Comparison of ENCODE assay signal across 15 cellular contexts in the genomic region with DNA sequence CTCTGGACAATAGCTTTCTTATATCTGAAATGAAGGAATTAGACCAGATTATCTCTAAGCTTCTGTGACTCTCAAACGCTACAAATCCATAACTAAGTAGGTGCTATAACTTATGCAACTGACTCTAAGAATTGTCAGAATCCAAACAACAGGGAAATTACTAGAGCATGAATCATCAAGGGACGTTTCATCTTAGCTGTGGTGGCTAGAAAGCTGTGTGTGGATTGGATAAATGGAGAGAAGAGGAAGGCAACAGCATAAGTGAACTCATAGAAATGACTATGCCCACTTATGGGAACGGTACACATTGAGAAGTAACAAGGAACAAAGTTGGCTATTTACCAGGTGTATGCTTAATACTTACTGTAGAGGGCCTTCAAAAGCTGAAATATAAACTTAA.
DNase-seq lines count a peak whose midpoint lies in the region; ATAC-seq, FAIRE-seq and TF ChIP-seq lines count a peak whose summit lies in the region.
"Had no signal": no experiment of that assay in that cellular context is flagged by ENCODE, and none has a peak within 500 bp of the region (broad histone marks: within the 10 kb centered on the region; RNA-seq: fewer than 3 reads in every experiment).

No MANE protein-coding gene starts in this region.

- CTCF ChIA-PET in endothelial cell of umbilical vein (lab: Charles Lee): interaction anchor here (0.7 to 1.6 kb wide), 8 partner anchors 10 to 176 kb away, joined by 3 to 6 read pairs (median 3); no protein-coding TSS in a partner anchor
- CTCF ChIA-PET in activated CD4-positive, alpha-beta memory T cell treated with anti-CD3 and anti-CD28 coated beads for 36 hours (lab: Charles Lee): no interaction called here

- H3K4me1 Mint-ChIP-seq in activated CD4-positive, alpha-beta memory T cell treated with anti-CD3 and anti-CD28 coated beads for 36 hours (ENCODE audit: low read depth): no peaks in the 10 kb centered on the region

- POLR2A ChIA-PET in endothelial cell of umbilical vein (lab: Charles Lee): no interaction called here
- POLR2A ChIA-PET in activated CD4-positive, alpha-beta memory T cell treated with anti-CD3 and anti-CD28 coated beads for 36 hours (lab: Charles Lee): no interaction called here

- TF ChIP-seq CTCF in endothelial cell of umbilical vein (IDR thresholded peaks at IDR 0.05; ENCODE audit: extremely low read depth in 1 of 2, insufficient read depth in 1 of 2, low read depth in 1 of 2, low read length in 2 of 2) (no peak), mucosa of descending colon (IDR thresholded peaks at IDR 0.05) (no peak)

- H2BK15ac ChIP-seq in neuronal stem cell (ENCODE audit: low read length): no peak overlapping the region

- H3K9ac ChIP-seq in endothelial cell of umbilical vein (replicated peaks; ENCODE audit: extremely low read depth, insufficient read depth, low read length) (peak overlapping the region; percentile 67), neuronal stem cell (ENCODE audit: low read depth, low read length, poor library complexity) (no peak overlapping the region)

- peak; percentile 98 for FAIRE-seq in endothelial cell of umbilical vein (lab: Jason Lieb, UNC)

- H3K9me3 ChIP-seq in endothelial cell of umbilical vein (replicated peaks; ENCODE audit: control insufficient read depth, insufficient read depth, low read length): no peaks in the 10 kb centered on the region
- peaks cover 0 to 3% of the 10 kb centered on the region in 2 donors for H3K9me3 ChIP-seq in neuronal stem cell (replicated peaks in 1 of 2; ENCODE audit: control insufficient read depth in 2 of 2, insufficient read depth in 1 of 2, low read depth in 1 of 2, low read length in 2 of 2)
- no peaks in the 10 kb centered on the region for H3K9me3 ChIP-seq in mucosa of descending colon

- H3K27me3 ChIP-seq in endothelial cell of umbilical vein (ENCODE audit: control insufficient read depth in 2 of 2, insufficient read depth in 2 of 2, low read length in 2 of 2) (no peaks in the 10 kb centered on the region), neuronal stem cell (ENCODE audit: control insufficient read depth in 3 of 3, insufficient read depth in 3 of 3, low read depth in 1 of 3, low read length in 3 of 3) (no peaks in the 10 kb centered on the region)

- peak overlapping the region; percentile 84 for H3K4me2 ChIP-seq in endothelial cell of umbilical vein (ENCODE audit: insufficient read depth, low read length)
- no peak overlapping the region for H3K4me2 ChIP-seq in neuronal stem cell (ENCODE audit: insufficient read depth, low read length, poor library complexity, severe bottlenecking)

- TF ChIP-seq POLR2A in endothelial cell of umbilical vein (IDR thresholded peaks at IDR 0.05; ENCODE audit: low read depth, low read length): peak; percentile 17

- no peaks in the 10 kb centered on the region for H3K27me3 Mint-ChIP-seq in activated CD4-positive, alpha-beta memory T cell treated with anti-CD3 and anti-CD28 coated beads for 36 hours

- H3K27ac Mint-ChIP-seq in activated CD4-positive, alpha-beta memory T cell treated with anti-CD3 and anti-CD28 coated beads for 36 hours: no peak overlapping the region

- no peaks in the 10 kb centered on the region for H3K9me3 Mint-ChIP-seq in activated CD4-positive, alpha-beta memory T cell treated with anti-CD3 and anti-CD28 coated beads for 36 hours

- H2AK5ac ChIP-seq in neuronal stem cell (ENCODE audit: low read depth, low read length): no peak overlapping the region

- dilution Hi-C loops in endothelial cell of umbilical vein (cut with MboI; ENCODE audit: extremely low pct_ligation_motif_present, low sequenced_read_pairs): no loop called here

- no peak overlapping the region for H3K4ac ChIP-seq in neuronal stem cell (ENCODE audit: low read length)

- H3K79me2 ChIP-seq in endothelial cell of umbilical vein (ENCODE audit: control insufficient read depth, insufficient read depth, low read length): no peaks in the 10 kb centered on the region

- no peak overlapping the region for H2BK120ac ChIP-seq in neuronal stem cell (ENCODE audit: low read depth, low read length)

- no peak overlapping the region for H3K4me3 ChIP-seq in endothelial cell of umbilical vein (replicated peaks in 1 of 3; ENCODE audit: insufficient read depth in 1 of 3, low read depth in 1 of 3, low read length in 3 of 3)
- no peak overlapping the region for H3K4me3 ChIP-seq in neuronal stem cell (ENCODE audit: low read length in 2 of 2)
- no peak overlapping the region for H3K4me3 ChIP-seq in mucosa of descending colon
- H3K4me3 ChIP-seq: skin epidermis had no signal

- H3K4me1 ChIP-seq in endothelial cell of umbilical vein (ENCODE audit: control insufficient read depth, extremely low read depth, insufficient read depth, low read length) (peaks cover 37% of the 10 kb centered on the region), neuronal stem cell (ENCODE audit: control insufficient read depth in 2 of 2, insufficient read depth in 1 of 2, low read depth in 1 of 2, low read length in 2 of 2) (peaks cover 2 to 9% of the 10 kb centered on the region in 2 donors), mucosa of descending colon (ENCODE audit: low read depth) (no peaks in the 10 kb centered on the region)

- H2BK12ac ChIP-seq in neuronal stem cell (ENCODE audit: low read length): no peak overlapping the region

- BruUV-seq in endothelial cell of umbilical vein (replicated peaks; lab: Mats Ljungman, UMichigan): no TSS peak

- H2AFZ ChIP-seq in endothelial cell of umbilical vein (ENCODE audit: low read depth, low read length) (peak overlapping the region; percentile 40), neuronal stem cell (ENCODE audit: low read length) (peak overlapping the region; percentile 64)

- H3K4me3 Mint-ChIP-seq in activated CD4-positive, alpha-beta memory T cell treated with anti-CD3 and anti-CD28 coated beads for 36 hours: no peak overlapping the region

- peak overlapping the region; percentile 93 for H3K27ac ChIP-seq in endothelial cell of umbilical vein (ENCODE audit: insufficient read depth, low read depth, low read length)
- H3K27ac ChIP-seq in neuronal stem cell (replicated peaks; ENCODE audit: low read length): peak overlapping the region; percentile 61
- H3K27ac ChIP-seq: skin epidermis had no signal

- H3K36me3 Mint-ChIP-seq in activated CD4-positive, alpha-beta memory T cell treated with anti-CD3 and anti-CD28 coated beads for 36 hours: no peaks in the 10 kb centered on the region

- H2BK5ac ChIP-seq in neuronal stem cell (ENCODE audit: low read length): no peak overlapping the region

- no peak overlapping the region for H3K18ac ChIP-seq in neuronal stem cell (ENCODE audit: low read length)

- DNase-seq in Daoy (ENCODE audit: low read depth) (peak; percentile 76), NCI-H226 (peak; percentile 71), endothelial cell of umbilical vein (ENCODE audit: low read depth, low spot score) (peak; percentile 94), neuronal stem cell (ENCODE audit: low spot score) (no peak), mucosa of descending colon (no peak)
- no peak for DNase-seq in activated CD4-positive, alpha-beta memory T cell treated with anti-CD3 and anti-CD28 coated beads for 36 hours
- DNase-seq in stimulated activated CD4-positive, alpha-beta T cell treated with anti-CD3 and anti-CD28 coated beads, Interleukin-4, amount 100 ng/mL, for 4 hours: no peak
- DNase-seq in activated CD4-positive, alpha-beta T cell treated with anti-CD3 and anti-CD28 coated beads, Interleukin-2, amount 50 U/mL, for 4 hours: no peak
- DNase-seq: caudate nucleus, glutamatergic neuron, GOT3, midbrain, NCI-H1092, T-helper 2 cell had no signal

- no peak for ATAC-seq in mucosa of descending colon

- H3K23ac ChIP-seq in neuronal stem cell (ENCODE audit: low read depth, low read length, poor library complexity): no peak overlapping the region

- no peaks in the 10 kb centered on the region for H4K20me1 ChIP-seq in endothelial cell of umbilical vein (replicated peaks; ENCODE audit: control insufficient read depth, extremely low read depth, insufficient read depth, low read length)

- no peaks in the 10 kb centered on the region for H3K79me1 ChIP-seq in neuronal stem cell (ENCODE audit: low read depth, low read length)

- no peak overlapping the region for H4K91ac ChIP-seq in neuronal stem cell (ENCODE audit: low read depth, low read length, poor library complexity)

- intact Hi-C loops in endothelial cell of umbilical vein (cut with micrococcal nuclease): loop anchor here (1.0 to 5.0 kb wide), 2 partner anchors 76 to 96 kb away; a partner anchor contains a TSS
- intact Hi-C loops in activated CD4-positive, alpha-beta memory T cell treated with anti-CD3 and anti-CD28 coated beads for 36 hours (cut with micrococcal nuclease): no loop called here
- intact Hi-C loops in mucosa of descending colon (cut with DNase I, micrococcal nuclease): no loop called here

- no peak overlapping the region for H3K14ac ChIP-seq in neuronal stem cell (ENCODE audit: low read length)

- H3K36me3 ChIP-seq in endothelial cell of umbilical vein (ENCODE audit: control insufficient read depth in 2 of 2, extremely low read depth in 1 of 2, insufficient read depth in 2 of 2, low read length in 2 of 2) (no peaks in the 10 kb centered on the region), neuronal stem cell (replicated peaks in 1 of 2; ENCODE audit: control insufficient read depth in 2 of 2, insufficient read depth in 2 of 2, low read length in 2 of 2) (no peaks in the 10 kb centered on the region), mucosa of descending colon (ENCODE audit: low read depth) (no peaks in the 10 kb centered on the region)

- no peak overlapping the region for H4K8ac ChIP-seq in neuronal stem cell (ENCODE audit: low read depth, low read length)

- no CpG with 5 or more reads among the region's 3 CpGs for WGBS in neuronal stem cell (ENCODE audit: extremely low coverage in 2 of 2, insufficient read length in 2 of 2, insufficient replicate concordance in 1 of 2), 2 donors

- no peaks in the 10 kb centered on the region for H3K9me1 ChIP-seq in endothelial cell of umbilical vein (replicated peaks; ENCODE audit: control insufficient read depth, extremely low read depth, insufficient read depth, low read length)

TF ChIP-seq in endothelial cell of umbilical vein, 7 proteins besides CTCF, POLR2A, EP300 and RAD21 (continues in another document):
- TF ChIP-seq POLR2AphosphoS5 (IDR thresholded peaks at IDR 0.05; ENCODE audit: insufficient read depth, low read depth, low read length) (no peak), GATA2 (IDR thresholded peaks at IDR 0.05; ENCODE audit: insufficient read depth, insufficient read length, low read depth, low read length) (no peak), JUN (IDR thresholded peaks at IDR 0.05; ENCODE audit: borderline replicate concordance, insufficient read depth, insufficient read length, low read depth) (peak; percentile 93), EZH2 (IDR thresholded peaks at IDR 0.05; ENCODE audit: borderline replicate concordance, low read depth, low read length, severe bottlenecking) (no peak), MYC (IDR thresholded peaks at IDR 0.05; ENCODE audit: low read depth, low read length) (no peak), FOS (IDR thresholded peaks at IDR 0.05; ENCODE audit: borderline replicate concordance, insufficient read depth, low read length) (peak; percentile 89)

Comparison
In these comparisons a context has a peak if more than half of its experiments do, and no peak if none do; other contexts are left out.
1. DNase-seq: peak in Daoy (single experiment), NCI-H226 (single experiment) and endothelial cell of umbilical vein (single experiment); none in neuronal stem cell (single experiment), activated CD4-positive, alpha-beta memory T cell treated with anti-CD3 and anti-CD28 coated beads for 36 hours (single experiment), stimulated activated CD4-positive, alpha-beta T cell treated with anti-CD3 and anti-CD28 coated beads, Interleukin-4, amount 100 ng/mL, for 4 hours (0 of 2), mucosa of descending colon (0 of 3) and activated CD4-positive, alpha-beta T cell treated with anti-CD3 and anti-CD28 coated beads, Interleukin-2, amount 50 U/mL, for 4 hours (0 of 2).